In genomic region chr21:43006874-43007208, GRCh38 we compare ENCODE assay signal across 21 cellular contexts. TPM values are rescaled to one million over a fixed set of nuclear protein-coding genes. Genes with fewer than 3 reads are reported as not detected.
DNase-seq lines count a peak whose midpoint lies in the region; ATAC-seq, FAIRE-seq and TF ChIP-seq lines count a peak whose summit lies in the region.
"Had no signal": no experiment of that assay in that cellular context is flagged by ENCODE, and none has a peak within 500 bp of the region (broad histone marks: within the 10 kb centered on the region; RNA-seq: fewer than 3 reads in every experiment).

No MANE protein-coding gene starts in this region.

- no peak overlapping the region for H3K4ac ChIP-seq in mesendoderm (ENCODE audit: low read depth, low read length)

- H4K8ac ChIP-seq in mesendoderm (ENCODE audit: low read depth, low read length) = no peak overlapping the region

- WGBS in mesendoderm (ENCODE audit: extremely low coverage, insufficient coverage, low lambda C conversion rate) = no CpG with 5 or more reads among the region's 4 CpGs
- WGBS in transverse colon (ENCODE audit: low coverage in 1 of 2), 2 donors = 27 to 54% methylated on average over 4 of the region's 4 CpGs

- no peaks in the 10 kb centered on the region for H3K9me3 ChIP-seq in transverse colon
- H3K9me3 ChIP-seq: HAP-1 had no signal

- H2BK15ac ChIP-seq in mesendoderm (replicated peaks; ENCODE audit: low read depth) = no peak overlapping the region

- no peak for ATAC-seq in activated CD8-positive, alpha-beta T cell treated with anti-CD3 and anti-CD28 coated beads, Interleukin-2, amount 10 ng/mL, durations not matched to agents 7 days and 5 days

- H4K5ac ChIP-seq in mesendoderm (ENCODE audit: low read length) = no peak overlapping the region

- peaks cover 2% of the 10 kb centered on the region for H3K4me1 Mint-ChIP-seq in activated CD8-positive, alpha-beta T cell treated with anti-CD3 and anti-CD28 coated beads, Interleukin-2, amount 10 ng/mL, durations not matched to agents 7 days and 5 days (ENCODE audit: low read depth)
- H3K4me1 Mint-ChIP-seq: B cell had no signal

- H3K36me3 ChIP-seq in mesendoderm (ENCODE audit: control insufficient read depth, insufficient read depth, low read length) (peaks cover 2% of the 10 kb centered on the region), transverse colon (peaks cover 0 to 4% (median 0%) of the 10 kb centered on the region in 4 donors)

- H3K4me3 ChIP-seq in mesendoderm (ENCODE audit: low read length) = no peak overlapping the region
- no peak overlapping the region for H3K4me3 ChIP-seq in transverse colon
- H3K4me3 ChIP-seq: HAP-1 had no signal

- H3K23ac ChIP-seq in mesendoderm (ENCODE audit: low read length) = no peak overlapping the region

- peaks cover 36% of the 10 kb centered on the region for H3K36me3 Mint-ChIP-seq in activated CD8-positive, alpha-beta T cell treated with anti-CD3 and anti-CD28 coated beads, Interleukin-2, amount 10 ng/mL, durations not matched to agents 7 days and 5 days (ENCODE audit: low read depth)

- H2BK120ac ChIP-seq in mesendoderm (ENCODE audit: low read depth, low read length) = no peak overlapping the region

- TF ChIP-seq POLR2A in transverse colon (IDR thresholded peaks at IDR 0.05) = no peak

- no peaks in the 10 kb centered on the region for H3K27me3 Mint-ChIP-seq in activated CD8-positive, alpha-beta T cell treated with anti-CD3 and anti-CD28 coated beads, Interleukin-2, amount 10 ng/mL, durations not matched to agents 7 days and 5 days (ENCODE audit: low read depth)
- H3K27me3 Mint-ChIP-seq: B cell; CD4-positive, alpha-beta T cell had no signal

- no peaks in the 10 kb centered on the region for H3K79me1 ChIP-seq in mesendoderm (ENCODE audit: low read length)

- H3K4me1 ChIP-seq in mesendoderm (ENCODE audit: control insufficient read depth, low read depth, low read length) = no peaks in the 10 kb centered on the region
- H3K4me1 ChIP-seq in transverse colon = peaks cover 0 to 8% (median 2%) of the 10 kb centered on the region in 4 donors
- H3K4me1 ChIP-seq: HAP-1 had no signal

- no peaks in the 10 kb centered on the region for H3K79me2 ChIP-seq in mesendoderm (ENCODE audit: control insufficient read depth, insufficient read depth, low read length)

- no peak overlapping the region for H3K4me2 ChIP-seq in mesendoderm (ENCODE audit: low read length)

- in situ Hi-C loops in transverse colon (cut with MboI; ENCODE audit: low pct_ligation_motif_present in 1 of 4, low pct_unique_long_range_greater_than_20kb in 1 of 4, low sequenced_read_pairs in 3 of 4) = no loop called here

- DNase-seq in DMS53 (lab: John Stamatoyannopoulos, UW) (peak; percentile 40), DMS53 treated with DMSO at 0.1 percent for 48 hours (lab: John Stamatoyannopoulos, UW; ENCODE audit: unreplicated experiment) (no peak), mesendoderm (no peak), transverse colon (no peak), cortex of kidney (lab: John Stamatoyannopoulos, UW) (no peak), D721Med (ENCODE audit: insufficient read length, low spot score) (no peak)
- DNase-seq in activated CD8-positive, alpha-beta T cell treated with anti-CD3 and anti-CD28 coated beads, Interleukin-2, amount 10 ng/mL, durations not matched to agents 7 days and 5 days = no peak
- DNase-seq: CD4-positive, alpha-beta T cell; DMS79 treated with DMSO at 0.1 percent for 48 hours; NCI-H1436; NCI-H2107; NCI-H345; NCI-H69; OCI-M1; SIG-M5 had no signal

- H3K27me3 ChIP-seq in mesendoderm (ENCODE audit: insufficient read depth, low read length, poor library complexity) = no peaks in the 10 kb centered on the region
- no peaks in the 10 kb centered on the region for H3K27me3 ChIP-seq in transverse colon

- no peak for TF ChIP-seq EP300 in transverse colon (IDR thresholded peaks at IDR 0.05; ENCODE audit: low read depth)

- H3K18ac ChIP-seq in mesendoderm (ENCODE audit: low read length) = no peak overlapping the region

- peak overlapping the region; percentile 55 for H3K27ac ChIP-seq in VCaP
- no peak overlapping the region for H3K27ac ChIP-seq in mesendoderm (ENCODE audit: low read depth, low read length)
- peak overlapping the region in 3 of 4 donors; percentile 6 to 51 (median 24) for H3K27ac ChIP-seq in transverse colon
- H3K27ac ChIP-seq: 22Rv1, HL-60 had no signal

- H2AK5ac ChIP-seq in mesendoderm (ENCODE audit: low read length) = no peak overlapping the region

- no peak overlapping the region for H3K4me3 Mint-ChIP-seq in activated CD8-positive, alpha-beta T cell treated with anti-CD3 and anti-CD28 coated beads, Interleukin-2, amount 10 ng/mL, durations not matched to agents 7 days and 5 days
- H3K4me3 Mint-ChIP-seq: B cell; CD4-positive, alpha-beta T cell had no signal

- peak overlapping the region; percentile 22 for H3K9ac ChIP-seq in mesendoderm (ENCODE audit: low read length)

- POLR2A ChIA-PET in activated CD8-positive, alpha-beta T cell treated with anti-CD3 and anti-CD28 coated beads, Interleukin-2, amount 10 ng/mL, durations not matched to agents 7 days and 5 days (lab: Charles Lee) = no interaction called here

- TF ChIP-seq CTCF in VCaP (conservative IDR thresholded peaks at IDR 0.05) = no peak
- TF ChIP-seq CTCF in transverse colon (IDR thresholded peaks at IDR 0.05) = no peak
- no peak for TF ChIP-seq CTCF in D721Med (IDR thresholded peaks at IDR 0.05; ENCODE audit: insufficient read depth, missing control alignments)

- H3K56ac ChIP-seq in mesendoderm (ENCODE audit: low read length) = no peak overlapping the region

- H3K9me3 Mint-ChIP-seq in activated CD8-positive, alpha-beta T cell treated with anti-CD3 and anti-CD28 coated beads, Interleukin-2, amount 10 ng/mL, durations not matched to agents 7 days and 5 days (ENCODE audit: insufficient read depth) = no peaks in the 10 kb centered on the region
- H3K9me3 Mint-ChIP-seq: CD4-positive, alpha-beta T cell had no signal

- no peak overlapping the region for H2BK5ac ChIP-seq in mesendoderm (ENCODE audit: low read length)

- intact Hi-C loops in transverse colon (cut with DNase I; ENCODE audit: low total_unique reads) = no loop called here

- H3K27ac Mint-ChIP-seq in activated CD8-positive, alpha-beta T cell treated with anti-CD3 and anti-CD28 coated beads, Interleukin-2, amount 10 ng/mL, durations not matched to agents 7 days and 5 days = no peak overlapping the region
- H3K27ac Mint-ChIP-seq: B cell; CD4-positive, alpha-beta T cell had no signal

- CTCF ChIA-PET in activated CD8-positive, alpha-beta T cell treated with anti-CD3 and anti-CD28 coated beads, Interleukin-2, amount 10 ng/mL, durations not matched to agents 7 days and 5 days (lab: Charles Lee) = no interaction called here

- no peak for FAIRE-seq in D721Med (lab: Jason Lieb, UNC)
- FAIRE-seq: HTR-8/SVneo had no signal

RNA-seq across cellular contexts. Expression of gene PKNOX1, which starts 32.5 kb away (rescaled TPM):
- polyA plus RNA-seq in mesendoderm (2013, experiment 1 of 2) = 9.7 TPM
- 9.7 TPM for polyA plus RNA-seq in mesendoderm (2013, experiment 2 of 2)
- 100 to 1,000 TPM in 1 of 4 donors, 10 to 100 TPM in 2, 1 to 10 TPM in 1; 9.4 to 140 (median 25.1) TPM for total RNA-seq in transverse colon
- total RNA-seq in activated CD8-positive, alpha-beta T cell treated with anti-CD3 and anti-CD28 coated beads, Interleukin-2, amount 10 ng/mL, durations not matched to agents 7 days and 5 days = 10 to 100 TPM; 23.9 to 25.3 TPM
